In genomic region chr19:4359627-4360000, GRCh38 we compare ENCODE assay signal across 24 cellular contexts. TPM values are rescaled to one million over a fixed set of nuclear protein-coding genes. Genes with fewer than 3 reads are reported as not detected.
DNase-seq lines count a peak whose midpoint lies in the region; ATAC-seq and TF ChIP-seq lines count a peak whose summit lies in the region.
"Had no signal": no experiment of that assay in that cellular context is flagged by ENCODE, and none has a peak within 500 bp of the region (broad histone marks: within the 10 kb centered on the region; RNA-seq: fewer than 3 reads in every experiment).

No MANE protein-coding gene starts in this region.

- H4K8ac ChIP-seq in mesenchymal stem cell (ENCODE audit: low read length), result no peak overlapping the region

- H3K27me3 ChIP-seq in neural cell (ENCODE audit: insufficient read depth, low read depth, low read length), result no peaks in the 10 kb centered on the region
- no peaks in the 10 kb centered on the region for H3K27me3 ChIP-seq in mesenchymal stem cell (ENCODE audit: control insufficient read depth in 1 of 2, insufficient read depth in 1 of 2, low read length in 2 of 2)
- H3K27me3 ChIP-seq: BLaER1, vagina had no signal

- H3K4me2 ChIP-seq in neural cell (ENCODE audit: low read length) (no peak overlapping the region), mesenchymal stem cell (ENCODE audit: low read length, poor library complexity, severe bottlenecking) (no peak overlapping the region)
- H3K4me2 ChIP-seq: BLaER1 had no signal

- peaks cover 7% of the 10 kb centered on the region for H3K79me1 ChIP-seq in mesenchymal stem cell (replicated peaks; ENCODE audit: low read length, poor library complexity, severe bottlenecking)

- H4K20me1 ChIP-seq in neural cell (ENCODE audit: insufficient read depth), result no peaks in the 10 kb centered on the region

- ATAC-seq in activated T-helper 17 cell treated with anti-CD3 and anti-CD28 coated beads, Interleukin-2, amount 50 U/mL, for 72 hours (replicated peaks), result peak; percentile 30

- no peak overlapping the region for H3K4me3 Mint-ChIP-seq in CD14-positive monocyte
- no peak overlapping the region for H3K4me3 Mint-ChIP-seq in activated T-helper 17 cell treated with anti-CD3 and anti-CD28 coated beads, Interleukin-2, amount 50 U/mL, for 72 hours
- H3K4me3 Mint-ChIP-seq: activated B cell treated with CpG ODN at 0.5 μM for 24 hours; activated naive CD4-positive, alpha-beta T cell treated with anti-CD3 and anti-CD28 coated beads for 36 hours; central memory CD8-positive, alpha-beta T cell; HFFc6 had no signal

- H3K27me3 Mint-ChIP-seq in CD14-positive monocyte (ENCODE audit: low read depth in 3 of 3), result peaks cover 0 to 2% (median 0%) of the 10 kb centered on the region in 3 donors
- H3K27me3 Mint-ChIP-seq in activated T-helper 17 cell treated with anti-CD3 and anti-CD28 coated beads, Interleukin-2, amount 50 U/mL, for 72 hours, result no peaks in the 10 kb centered on the region
- H3K27me3 Mint-ChIP-seq: activated B cell treated with CpG ODN at 0.5 μM for 24 hours; central memory CD8-positive, alpha-beta T cell had no signal

- intact Hi-C loops in CD14-positive monocyte (cut with micrococcal nuclease), result no loop called here

- no peak overlapping the region for H2BK12ac ChIP-seq in mesenchymal stem cell (ENCODE audit: low read length in 2 of 2)

- TF ChIP-seq CTCF in CD14-positive monocyte (IDR thresholded peaks at IDR 0.05), result no peak
- no peak for TF ChIP-seq CTCF in neural cell (IDR thresholded peaks at IDR 0.05; ENCODE audit: poor library complexity, severe bottlenecking)

- TF ChIP-seq EP300 in neural cell (conservative IDR thresholded peaks at IDR 0.05; ENCODE audit: poor library complexity, severe bottlenecking), result no peak

- no peak overlapping the region for H2AK5ac ChIP-seq in mesenchymal stem cell (ENCODE audit: low read length, severe bottlenecking)

- H3K9me3 ChIP-seq in neural cell (ENCODE audit: low read length) (no peaks in the 10 kb centered on the region), mesenchymal stem cell (ENCODE audit: control insufficient read depth, low read length) (no peaks in the 10 kb centered on the region)
- H3K9me3 ChIP-seq: BLaER1, vagina had no signal

- H3K27ac ChIP-seq in neural cell (ENCODE audit: low read length) (no peak overlapping the region), mesenchymal stem cell (ENCODE audit: low read length, poor library complexity, severe bottlenecking) (no peak overlapping the region)
- H3K27ac ChIP-seq: BLaER1, HL-60, vagina had no signal

- no peak overlapping the region for H3K18ac ChIP-seq in mesenchymal stem cell (ENCODE audit: low read depth in 1 of 2, low read length in 2 of 2)

- H2AFZ ChIP-seq in neural cell (ENCODE audit: low read depth, low read length), result no peak overlapping the region
- H2AFZ ChIP-seq in mesenchymal stem cell (ENCODE audit: low read depth, low read length), result no peak overlapping the region

- no peak overlapping the region for H3K14ac ChIP-seq in mesenchymal stem cell (ENCODE audit: low read length in 2 of 2)

- H3K9ac ChIP-seq in neural cell (ENCODE audit: low read length), result no peak overlapping the region
- H3K9ac ChIP-seq in mesenchymal stem cell (ENCODE audit: low read length), result no peak overlapping the region

- H3F3A ChIP-seq in neural cell (ENCODE audit: insufficient read depth, low read length, poor library complexity, severe bottlenecking), result no peaks in the 10 kb centered on the region

- H2BK5ac ChIP-seq in mesenchymal stem cell (ENCODE audit: low read depth, low read length, poor library complexity, severe bottlenecking), result no peak overlapping the region

- no peak overlapping the region for H3K4ac ChIP-seq in mesenchymal stem cell (ENCODE audit: low read depth in 1 of 2, low read length in 2 of 2)

- peaks cover 43% of the 10 kb centered on the region for H3K4me1 ChIP-seq in mesenchymal stem cell (ENCODE audit: control insufficient read depth, insufficient read depth, low read depth, low read length)
- H3K4me1 ChIP-seq: BLaER1, vagina had no signal

- no peaks in the 10 kb centered on the region for H3K4me1 Mint-ChIP-seq in CD14-positive monocyte
- no peaks in the 10 kb centered on the region for H3K4me1 Mint-ChIP-seq in activated T-helper 17 cell treated with anti-CD3 and anti-CD28 coated beads, Interleukin-2, amount 50 U/mL, for 72 hours
- H3K4me1 Mint-ChIP-seq: activated B cell treated with CpG ODN at 0.5 μM for 24 hours; central memory CD8-positive, alpha-beta T cell had no signal

- no peaks in the 10 kb centered on the region for H3K79me2 ChIP-seq in neural cell (replicated peaks; ENCODE audit: insufficient read depth, low read length)

- no peak overlapping the region for H2BK15ac ChIP-seq in mesenchymal stem cell (ENCODE audit: low read depth, poor library complexity, severe bottlenecking)

- 95% methylated on average over 13 of the region's 13 CpGs for WGBS in mesenchymal stem cell

- DNase-seq in CD14-positive monocyte (ENCODE audit: low spot score) (peak; percentile 51), mesenchymal stem cell (no peak), NCI-H146 (lab: John Stamatoyannopoulos, UW) (no peak)
- DNase-seq in activated naive CD4-positive, alpha-beta T cell (lab: John Stamatoyannopoulos, UW), result no peak
- DNase-seq: activated B cell treated with CpG ODN at 0.5 μM for 24 hours; activated CD4-positive, alpha-beta T cell treated with anti-CD3 and anti-CD28 coated beads, Interleukin-2, amount 50 U/mL, for 48 hours; activated naive CD4-positive, alpha-beta T cell treated with anti-CD3 and anti-CD28 coated beads for 36 hours; activated T-cell treated with anti-CD3 and anti-CD28 coated beads for 4 hours; aorta; erythroblast; foreskin melanocyte; HFFc6; MM.1S; NCI-H1436 treated with DMSO at 0.1 percent for 48 hours; NCI-H2171 treated with DMSO at 0.1 percent for 48 hours; NCI-H526 treated with DMSO at 0.1 percent for 48 hours; T1000 had no signal

- no peak overlapping the region for H4K91ac ChIP-seq in mesenchymal stem cell (ENCODE audit: low read length)

- H3K36me3 Mint-ChIP-seq in CD14-positive monocyte, result peaks cover 38 to 81% of the 10 kb centered on the region in 2 donors
- H3K36me3 Mint-ChIP-seq in activated T-helper 17 cell treated with anti-CD3 and anti-CD28 coated beads, Interleukin-2, amount 50 U/mL, for 72 hours (ENCODE audit: low read depth), result peaks cover 59% of the 10 kb centered on the region

- no peak for TF ChIP-seq RAD21 in neural cell (conservative IDR thresholded peaks at IDR 0.05)

- no peak overlapping the region for H3K23ac ChIP-seq in mesenchymal stem cell (ENCODE audit: low read length in 2 of 2)

- H2BK120ac ChIP-seq in mesenchymal stem cell (ENCODE audit: low read depth, low read length), result no peak overlapping the region

- no peaks in the 10 kb centered on the region for H3K36me3 ChIP-seq in neural cell (ENCODE audit: insufficient read depth, low read length)
- H3K36me3 ChIP-seq in mesenchymal stem cell (ENCODE audit: control insufficient read depth in 1 of 2, insufficient read depth in 2 of 2, low read depth in 1 of 2, low read length in 2 of 2), result peaks cover 67 to 88% of the 10 kb centered on the region in 2 experiments

- no peak overlapping the region for H3K27ac Mint-ChIP-seq in CD14-positive monocyte
- no peak overlapping the region for H3K27ac Mint-ChIP-seq in activated T-helper 17 cell treated with anti-CD3 and anti-CD28 coated beads, Interleukin-2, amount 50 U/mL, for 72 hours
- H3K27ac Mint-ChIP-seq: activated B cell treated with CpG ODN at 0.5 μM for 24 hours; activated naive CD4-positive, alpha-beta T cell treated with anti-CD3 and anti-CD28 coated beads for 36 hours; HFFc6 had no signal

- no peaks in the 10 kb centered on the region for H3K9me2 ChIP-seq in neural cell (ENCODE audit: insufficient read depth, low read length)

- H3K4me3 ChIP-seq in neural cell (ENCODE audit: low read length) (no peak overlapping the region), mesenchymal stem cell (ENCODE audit: insufficient read depth in 1 of 2, low read depth in 1 of 2, low read length in 2 of 2) (no peak overlapping the region)
- H3K4me3 ChIP-seq: BLaER1, vagina had no signal

- H3K9me3 Mint-ChIP-seq in CD14-positive monocyte, result no peaks in the 10 kb centered on the region
- no peaks in the 10 kb centered on the region for H3K9me3 Mint-ChIP-seq in activated T-helper 17 cell treated with anti-CD3 and anti-CD28 coated beads, Interleukin-2, amount 50 U/mL, for 72 hours
- H3K9me3 Mint-ChIP-seq: activated B cell treated with CpG ODN at 0.5 μM for 24 hours; activated naive CD4-positive, alpha-beta T cell treated with anti-CD3 and anti-CD28 coated beads for 36 hours; central memory CD8-positive, alpha-beta T cell; HFFc6 had no signal

TF ChIP-seq in neural cell, 6 proteins besides CTCF, POLR2A, EP300 and RAD21 (continues in another document):
- TF ChIP-seq POLR2AphosphoS5 (IDR thresholded peaks at IDR 0.05) (peak; percentile 6), TAF1 (IDR thresholded peaks at IDR 0.05; ENCODE audit: low read depth) (no peak)

RNA-seq across cellular contexts. Expression of gene MPND, which starts 16.3 kb away (rescaled TPM):
- 1 to 10 TPM; 6.5 to 7.0 TPM for polyA plus RNA-seq in CD14-positive monocyte
- total RNA-seq in activated T-helper 17 cell treated with anti-CD3 and anti-CD28 coated beads, Interleukin-2, amount 50 U/mL, for 72 hours, result 10 to 100 TPM; 15.5 to 19.7 TPM
- 34.8 and 37.0 TPM in 2 replicates for polyA plus RNA-seq in neural cell
- 27.0 and 34.8 TPM in 2 replicates for polyA minus RNA-seq in neural cell
- polyA plus RNA-seq in mesenchymal stem cell (2013, experiment 1 of 2), result 6.9 TPM
- 6.1 TPM for polyA plus RNA-seq in mesenchymal stem cell (2013, experiment 2 of 2)

RNA-seq across cellular contexts. Expression of gene STAP2, which starts 21.0 kb away (rescaled TPM):
- polyA plus RNA-seq in CD14-positive monocyte (under 1 TPM in 1 of 2 donors, not detected in 1; 0.17 TPM), neural cell (0.16 and 0.62 TPM in 2 replicates)
- total RNA-seq in activated T-helper 17 cell treated with anti-CD3 and anti-CD28 coated beads, Interleukin-2, amount 50 U/mL, for 72 hours, result 10 to 100 TPM; 13.3 to 17.4 TPM
- polyA minus RNA-seq in neural cell, result 0.49 TPM in 1 of 2 replicates, not detected in the other
- polyA plus RNA-seq in mesenchymal stem cell (2013, experiment 1 of 2), result 2.0 TPM
- polyA plus RNA-seq in mesenchymal stem cell (2013, experiment 2 of 2), result 2.5 TPM

RNA-seq across cellular contexts. Expression of gene SH3GL1, which starts 40.7 kb away (rescaled TPM):
- 10 to 100 TPM; 14.0 to 15.0 TPM for polyA plus RNA-seq in CD14-positive monocyte
- total RNA-seq in activated T-helper 17 cell treated with anti-CD3 and anti-CD28 coated beads, Interleukin-2, amount 50 U/mL, for 72 hours, result 10 to 100 TPM; 49.1 to 67.1 TPM
- 25.2 and 28.6 TPM in 2 replicates for polyA plus RNA-seq in neural cell
- 30.8 and 33.1 TPM in 2 replicates for polyA minus RNA-seq in neural cell
- 108 TPM for polyA plus RNA-seq in mesenchymal stem cell (2013, experiment 1 of 2)
- polyA plus RNA-seq in mesenchymal stem cell (2013, experiment 2 of 2), result 106 TPM

RNA-seq across cellular contexts. Expression of gene CHAF1A, which starts 42.8 kb away (rescaled TPM):
- polyA plus RNA-seq in CD14-positive monocyte, result 1 to 10 TPM; 4.4 to 5.4 TPM
- 10 to 100 TPM; 67.9 to 96.7 TPM for total RNA-seq in activated T-helper 17 cell treated with anti-CD3 and anti-CD28 coated beads, Interleukin-2, amount 50 U/mL, for 72 hours
- polyA plus RNA-seq in neural cell, result 3.1 and 9.4 TPM in 2 replicates
- polyA minus RNA-seq in neural cell, result 7.5 and 11.4 TPM in 2 replicates
- polyA plus RNA-seq in mesenchymal stem cell (2013, experiment 1 of 2), result 7.6 TPM
- 6.3 TPM for polyA plus RNA-seq in mesenchymal stem cell (2013, experiment 2 of 2)

RNA-seq across cellular contexts. Expression of gene FSD1, which starts 55.2 kb away (rescaled TPM):
- polyA plus RNA-seq in CD14-positive monocyte (not detected), neural cell (114 and 158 TPM in 2 replicates)
- 10 to 100 TPM in 1 of 2 donors, 1 to 10 TPM in 1; 8.3 to 13.1 TPM for total RNA-seq in activated T-helper 17 cell treated with anti-CD3 and anti-CD28 coated beads, Interleukin-2, amount 50 U/mL, for 72 hours
- 57.9 and 63.3 TPM in 2 replicates for polyA minus RNA-seq in neural cell
- polyA plus RNA-seq in mesenchymal stem cell (2013, experiment 1 of 2), result 3.4 TPM
- 2.6 TPM for polyA plus RNA-seq in mesenchymal stem cell (2013, experiment 2 of 2)
- total RNA-seq: omental fat pad had no signal
- polyA plus RNA-seq: aorta had no signal
